10 cellular contexts compared by ENCODE assay signal in the genomic region with DNA sequence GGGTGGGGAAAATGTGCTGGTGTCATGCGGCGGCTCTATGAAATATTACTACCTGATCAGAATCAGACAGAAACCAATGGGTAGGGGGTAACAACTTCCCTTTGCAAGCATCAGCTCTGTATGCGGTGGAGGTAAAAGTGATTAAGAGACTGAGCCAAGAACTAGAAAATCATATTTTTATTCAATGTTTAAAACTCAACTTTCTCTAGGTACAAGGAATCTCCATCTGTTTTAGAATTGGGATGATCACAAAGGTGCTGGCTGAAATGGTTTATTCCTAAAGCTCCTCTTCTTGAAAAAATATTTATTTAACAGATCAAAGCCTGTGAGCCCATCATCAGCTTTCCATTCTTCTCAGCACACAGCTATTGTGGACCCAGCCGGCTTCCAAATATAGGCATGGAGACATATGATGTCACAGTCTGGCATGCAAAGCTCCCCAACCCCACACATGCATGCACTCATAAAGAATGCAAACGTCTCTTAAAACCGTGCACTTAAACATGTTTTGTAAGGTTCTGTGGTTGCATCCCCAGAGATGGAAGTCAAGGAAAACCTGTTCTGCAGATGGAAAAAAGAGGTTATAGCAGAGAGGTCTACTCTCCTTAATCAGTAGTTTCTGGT.
A peak's percentile ranks its signal among the peaks of the same experiment; 100 is the strongest.
DNase-seq lines count a peak whose midpoint lies in the region; ATAC-seq and TF ChIP-seq lines count a peak whose summit lies in the region.
"Had no signal": no experiment of that assay in that cellular context is flagged by ENCODE, and none has a peak within 500 bp of the region (broad histone marks: within the 10 kb centered on the region; RNA-seq: fewer than 3 reads in every experiment).

No MANE protein-coding gene starts in this region.

- no peak overlapping the region for H3K9ac ChIP-seq in colonic mucosa (ENCODE audit: low read depth in 2 of 2, low read length in 2 of 2)

- H3K27ac ChIP-seq in AG04450 (ENCODE audit: low read depth, low read length) (peak overlapping the region; percentile 84), colonic mucosa (no peak overlapping the region)

- H3K9me3 ChIP-seq in AG04450 (ENCODE audit: control insufficient read depth, insufficient read depth, low read length) (no peaks in the 10 kb centered on the region; the same call in 1 of the 2 replicates), colonic mucosa (no peaks in the 10 kb centered on the region)

- no peak for TF ChIP-seq CTCF in AG04450 (IDR thresholded peaks at IDR 0.05; ENCODE audit: low read depth, low read length)
- no peak for TF ChIP-seq CTCF in colonic mucosa (IDR thresholded peaks at IDR 0.05)

- intact Hi-C loops in colonic mucosa (cut with DNase I): no loop called here
- intact Hi-C loops in posterior vena cava (cut with DNase I): no loop called here

- H3K27me3 ChIP-seq in AG04450 (ENCODE audit: control insufficient read depth, insufficient read depth, low read length): no peaks in the 10 kb centered on the region
- no peaks in the 10 kb centered on the region for H3K27me3 ChIP-seq in colonic mucosa

- H3K4me1 ChIP-seq in colonic mucosa: no peaks in the 10 kb centered on the region

- H3K36me3 ChIP-seq in colonic mucosa: no peaks in the 10 kb centered on the region

- ATAC-seq in SK-N-SH treated with all-trans-retinoic acid at 6 μM for 48 hours: peak; percentile 93

- POLR2A ChIA-PET in AG04450 (lab: Yijun Ruan, JAX): interaction anchor here (0.5 to 1.2 kb wide), 3 partner anchors 15 to 1697 kb away, joined by 3 read pairs; no protein-coding TSS in a partner anchor

- CTCF ChIA-PET in AG04450 (lab: Charles Lee): interaction anchor here (2.1 kb wide), 1 partner anchor 120 kb away, joined by 6 read pairs; no protein-coding TSS in a partner anchor

- H3K4me3 ChIP-seq in AG04450 (ENCODE audit: low read depth, low read length) (no peak overlapping the region), colonic mucosa (no peak overlapping the region)

- peak; percentile 95 for DNase-seq in AG04450 (ENCODE audit: low read depth, low spot score)
- peak; percentile 33 for DNase-seq in HK-2 (ENCODE audit: unreplicated experiment)
- DNase-seq in islet precursor cell: peak; percentile 90
- DNase-seq in GM19240 (ENCODE audit: insufficient read length, low spot score): no peak
- DNase-seq in colonic mucosa: no peak
- DNase-seq in posterior vena cava (ENCODE audit: low spot score): no peak
- DNase-seq in AML-193 (lab: John Stamatoyannopoulos, UW): no peak
- DNase-seq: activated T-cell treated with anti-CD3 and anti-CD28 coated beads for 4 hours, erythroblast had no signal

TF ChIP-seq in SK-N-SH treated with all-trans-retinoic acid at 6 μM for 48 hours, 23 proteins besides CTCF, POLR2A, EP300 and RAD21:
- TF ChIP-seq BACH2 (CRISPR knock-in tag; IDR thresholded peaks at IDR 0.05; ENCODE audit: borderline replicate concordance) (no peak), CSDC2 (CRISPR knock-in tag; IDR thresholded peaks at IDR 0.05) (no peak)

Comparison
In these comparisons a context has a peak if more than half of its experiments do, and no peak if none do; other contexts are left out.
1. DNase-seq: peak in AG04450 (single experiment), HK-2 (single experiment) and islet precursor cell (single experiment); none in GM19240 (single experiment), colonic mucosa (single experiment), posterior vena cava (single experiment) and AML-193 (0 of 2).